In the genomic region with DNA sequence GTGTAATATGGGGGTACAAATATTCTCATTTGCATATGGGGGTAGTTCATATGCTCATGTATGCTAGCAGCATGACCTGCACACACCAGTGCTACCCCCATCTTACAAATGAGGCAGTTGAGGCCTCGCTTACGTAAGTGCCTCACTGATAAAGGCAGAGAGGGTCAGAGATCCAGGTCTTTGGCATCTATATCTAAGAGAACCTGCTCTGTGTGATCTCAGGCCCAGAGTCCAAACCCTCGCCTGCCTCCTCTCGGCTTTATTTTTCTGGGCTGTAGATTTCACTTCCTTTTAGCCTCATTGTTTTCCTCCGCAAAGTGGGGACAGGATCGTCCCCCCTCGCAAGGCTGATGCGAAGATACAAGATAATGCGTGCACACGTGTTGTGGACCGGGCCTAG, we compare ENCODE assay signal across 2 cellular contexts.
TF ChIP-seq lines count a peak whose summit lies in the region.

No MANE protein-coding gene starts in this region.

TF ChIP-seq in HCT116, 20 proteins besides CTCF, POLR2A, EP300 and RAD21:
- no peak for TF ChIP-seq POLR2AphosphoS5 (IDR thresholded peaks at IDR 0.05; ENCODE audit: low read depth, low read length)
- no peak for TF ChIP-seq TCF7L2 (IDR thresholded peaks at IDR 0.05; ENCODE audit: borderline replicate concordance, extremely low read depth, insufficient read depth, insufficient read length)
- TF ChIP-seq CBX3 (IDR thresholded peaks at IDR 0.05; ENCODE audit: low read depth), result no peak
- TF ChIP-seq, protein P1, sequence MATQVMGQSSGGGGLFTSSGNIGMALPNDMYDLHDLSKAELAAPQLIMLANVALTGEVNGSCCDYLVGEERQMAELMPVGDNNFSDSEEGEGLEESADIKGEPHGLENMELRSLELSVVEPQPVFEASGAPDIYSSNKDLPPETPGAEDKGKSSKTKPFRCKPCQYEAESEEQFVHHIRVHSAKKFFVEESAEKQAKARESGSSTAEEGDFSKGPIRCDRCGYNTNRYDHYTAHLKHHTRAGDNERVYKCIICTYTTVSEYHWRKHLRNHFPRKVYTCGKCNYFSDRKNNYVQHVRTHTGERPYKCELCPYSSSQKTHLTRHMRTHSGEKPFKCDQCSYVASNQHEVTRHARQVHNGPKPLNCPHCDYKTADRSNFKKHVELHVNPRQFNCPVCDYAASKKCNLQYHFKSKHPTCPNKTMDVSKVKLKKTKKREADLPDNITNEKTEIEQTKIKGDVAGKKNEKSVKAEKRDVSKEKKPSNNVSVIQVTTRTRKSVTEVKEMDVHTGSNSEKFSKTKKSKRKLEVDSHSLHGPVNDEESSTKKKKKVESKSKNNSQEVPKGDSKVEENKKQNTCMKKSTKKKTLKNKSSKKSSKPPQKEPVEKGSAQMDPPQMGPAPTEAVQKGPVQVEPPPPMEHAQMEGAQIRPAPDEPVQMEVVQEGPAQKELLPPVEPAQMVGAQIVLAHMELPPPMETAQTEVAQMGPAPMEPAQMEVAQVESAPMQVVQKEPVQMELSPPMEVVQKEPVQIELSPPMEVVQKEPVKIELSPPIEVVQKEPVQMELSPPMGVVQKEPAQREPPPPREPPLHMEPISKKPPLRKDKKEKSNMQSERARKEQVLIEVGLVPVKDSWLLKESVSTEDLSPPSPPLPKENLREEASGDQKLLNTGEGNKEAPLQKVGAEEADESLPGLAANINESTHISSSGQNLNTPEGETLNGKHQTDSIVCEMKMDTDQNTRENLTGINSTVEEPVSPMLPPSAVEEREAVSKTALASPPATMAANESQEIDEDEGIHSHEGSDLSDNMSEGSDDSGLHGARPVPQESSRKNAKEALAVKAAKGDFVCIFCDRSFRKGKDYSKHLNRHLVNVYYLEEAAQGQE (IDR thresholded peaks at IDR 0.05; ENCODE audit: low read depth), result no peak
- no peak for TF ChIP-seq YY1 (IDR thresholded peaks at IDR 0.05; ENCODE audit: extremely low read depth, insufficient replicate concordance, low read depth, low read length)
- TF ChIP-seq JUND (IDR thresholded peaks at IDR 0.05), result no peak
- TF ChIP-seq, protein P2, sequence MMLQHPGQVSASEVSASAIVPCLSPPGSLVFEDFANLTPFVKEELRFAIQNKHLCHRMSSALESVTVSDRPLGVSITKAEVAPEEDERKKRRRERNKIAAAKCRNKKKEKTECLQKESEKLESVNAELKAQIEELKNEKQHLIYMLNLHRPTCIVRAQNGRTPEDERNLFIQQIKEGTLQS (IDR thresholded peaks at IDR 0.05), result no peak
- TF ChIP-seq, protein P3, sequence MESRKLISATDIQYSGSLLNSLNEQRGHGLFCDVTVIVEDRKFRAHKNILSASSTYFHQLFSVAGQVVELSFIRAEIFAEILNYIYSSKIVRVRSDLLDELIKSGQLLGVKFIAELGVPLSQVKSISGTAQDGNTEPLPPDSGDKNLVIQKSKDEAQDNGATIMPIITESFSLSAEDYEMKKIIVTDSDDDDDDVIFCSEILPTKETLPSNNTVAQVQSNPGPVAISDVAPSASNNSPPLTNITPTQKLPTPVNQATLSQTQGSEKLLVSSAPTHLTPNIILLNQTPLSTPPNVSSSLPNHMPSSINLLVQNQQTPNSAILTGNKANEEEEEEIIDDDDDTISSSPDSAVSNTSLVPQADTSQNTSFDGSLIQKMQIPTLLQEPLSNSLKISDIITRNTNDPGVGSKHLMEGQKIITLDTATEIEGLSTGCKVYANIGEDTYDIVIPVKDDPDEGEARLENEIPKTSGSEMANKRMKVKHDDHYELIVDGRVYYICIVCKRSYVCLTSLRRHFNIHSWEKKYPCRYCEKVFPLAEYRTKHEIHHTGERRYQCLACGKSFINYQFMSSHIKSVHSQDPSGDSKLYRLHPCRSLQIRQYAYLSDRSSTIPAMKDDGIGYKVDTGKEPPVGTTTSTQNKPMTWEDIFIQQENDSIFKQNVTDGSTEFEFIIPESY (IDR thresholded peaks at IDR 0.05; ENCODE audit: extremely low read depth, insufficient replicate concordance, low read length), result no peak
- TF ChIP-seq ZFX (IDR thresholded peaks at IDR 0.05), result no peak
- TF ChIP-seq, protein P4, sequence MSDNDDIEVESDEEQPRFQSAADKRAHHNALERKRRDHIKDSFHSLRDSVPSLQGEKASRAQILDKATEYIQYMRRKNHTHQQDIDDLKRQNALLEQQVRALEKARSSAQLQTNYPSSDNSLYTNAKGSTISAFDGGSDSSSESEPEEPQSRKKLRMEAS (IDR thresholded peaks at IDR 0.05), result no peak
- no peak for TF ChIP-seq EGR1 (IDR thresholded peaks at IDR 0.05; ENCODE audit: low read depth)
- no peak for TF ChIP-seq ZNF274 (IDR thresholded peaks at IDR 0.05; ENCODE audit: low read depth, low read length)
- TF ChIP-seq SIN3A (IDR thresholded peaks at IDR 0.05; ENCODE audit: low read depth), result no peak

TF ChIP-seq in HepG2, 621 proteins besides CTCF, POLR2A, EP300 and RAD21 (continues in another document):
- TF ChIP-seq ZNF484 (CRISPR knock-in tag; IDR thresholded peaks at IDR 0.05; ENCODE audit: borderline replicate concordance, low read depth) (no peak), SYNCRIP (IDR thresholded peaks at IDR 0.05; ENCODE audit: insufficient read depth, low read depth, low read length) (no peak), MIER3 (CRISPR knock-in tag; IDR thresholded peaks at IDR 0.05; ENCODE audit: borderline replicate concordance) (no peak), GPN1 (CRISPR knock-in tag; IDR thresholded peaks at IDR 0.05; ENCODE audit: borderline replicate concordance) (no peak), PPARG (CRISPR knock-in tag; conservative IDR thresholded peaks at IDR 0.05) (no peak), ZNF629 (CRISPR knock-in tag; conservative IDR thresholded peaks at IDR 0.05) (peak; percentile 42), SNAI1 (CRISPR knock-in tag; IDR thresholded peaks at IDR 0.05; ENCODE audit: borderline replicate concordance) (no peak), ZNF782 (CRISPR knock-in tag; IDR thresholded peaks at IDR 0.05; ENCODE audit: borderline replicate concordance) (no peak), ZNF124 (CRISPR knock-in tag; IDR thresholded peaks at IDR 0.05) (no peak), NR2C2 (CRISPR knock-in tag; IDR thresholded peaks at IDR 0.05; ENCODE audit: borderline replicate concordance) (no peak), ZNF432 (CRISPR knock-in tag; IDR thresholded peaks at IDR 0.05; ENCODE audit: borderline replicate concordance) (no peak), GATAD1 (CRISPR knock-in tag; IDR thresholded peaks at IDR 0.05) (no peak), ZNF773 (CRISPR knock-in tag; IDR thresholded peaks at IDR 0.05; ENCODE audit: borderline replicate concordance) (no peak), ZNF562 (CRISPR knock-in tag; IDR thresholded peaks at IDR 0.05; ENCODE audit: borderline replicate concordance) (no peak), BHLHE40 (IDR thresholded peaks at IDR 0.05; ENCODE audit: low read length) (no peak), SNRNP70 (IDR thresholded peaks at IDR 0.05; ENCODE audit: low read depth, low read length) (no peak), ZMYM3 (CRISPR knock-in tag; IDR thresholded peaks at IDR 0.05) (peak; percentile 70), YY1 (IDR thresholded peaks at IDR 0.05; ENCODE audit: insufficient read depth, insufficient replicate concordance, low read depth, low read length) (no peak), HNF4A (CRISPR knock-in tag; IDR thresholded peaks at IDR 0.05) (0 out of 2 replicates have a peak, but pooled peaks have one; percentile 8), NONO (IDR thresholded peaks at IDR 0.05) (no peak), NONO (CRISPR knock-in tag; conservative IDR thresholded peaks at IDR 0.05) (no peak)
- TF ChIP-seq, protein P5, sequence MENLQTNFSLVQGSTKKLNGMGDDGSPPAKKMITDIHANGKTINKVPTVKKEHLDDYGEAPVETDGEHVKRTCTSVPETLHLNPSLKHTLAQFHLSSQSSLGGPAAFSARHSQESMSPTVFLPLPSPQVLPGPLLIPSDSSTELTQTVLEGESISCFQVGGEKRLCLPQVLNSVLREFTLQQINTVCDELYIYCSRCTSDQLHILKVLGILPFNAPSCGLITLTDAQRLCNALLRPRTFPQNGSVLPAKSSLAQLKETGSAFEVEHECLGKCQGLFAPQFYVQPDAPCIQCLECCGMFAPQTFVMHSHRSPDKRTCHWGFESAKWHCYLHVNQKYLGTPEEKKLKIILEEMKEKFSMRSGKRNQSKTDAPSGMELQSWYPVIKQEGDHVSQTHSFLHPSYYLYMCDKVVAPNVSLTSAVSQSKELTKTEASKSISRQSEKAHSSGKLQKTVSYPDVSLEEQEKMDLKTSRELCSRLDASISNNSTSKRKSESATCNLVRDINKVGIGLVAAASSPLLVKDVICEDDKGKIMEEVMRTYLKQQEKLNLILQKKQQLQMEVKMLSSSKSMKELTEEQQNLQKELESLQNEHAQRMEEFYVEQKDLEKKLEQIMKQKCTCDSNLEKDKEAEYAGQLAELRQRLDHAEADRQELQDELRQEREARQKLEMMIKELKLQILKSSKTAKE (CRISPR knock-in tag; IDR thresholded peaks at IDR 0.05; ENCODE audit: borderline replicate concordance), result no peak
- TF ChIP-seq, protein P6, sequence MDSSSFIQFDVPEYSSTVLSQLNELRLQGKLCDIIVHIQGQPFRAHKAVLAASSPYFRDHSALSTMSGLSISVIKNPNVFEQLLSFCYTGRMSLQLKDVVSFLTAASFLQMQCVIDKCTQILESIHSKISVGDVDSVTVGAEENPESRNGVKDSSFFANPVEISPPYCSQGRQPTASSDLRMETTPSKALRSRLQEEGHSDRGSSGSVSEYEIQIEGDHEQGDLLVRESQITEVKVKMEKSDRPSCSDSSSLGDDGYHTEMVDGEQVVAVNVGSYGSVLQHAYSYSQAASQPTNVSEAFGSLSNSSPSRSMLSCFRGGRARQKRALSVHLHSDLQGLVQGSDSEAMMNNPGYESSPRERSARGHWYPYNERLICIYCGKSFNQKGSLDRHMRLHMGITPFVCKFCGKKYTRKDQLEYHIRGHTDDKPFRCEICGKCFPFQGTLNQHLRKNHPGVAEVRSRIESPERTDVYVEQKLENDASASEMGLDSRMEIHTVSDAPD (CRISPR knock-in tag; IDR thresholded peaks at IDR 0.05), result no peak
- TF ChIP-seq, protein P7, sequence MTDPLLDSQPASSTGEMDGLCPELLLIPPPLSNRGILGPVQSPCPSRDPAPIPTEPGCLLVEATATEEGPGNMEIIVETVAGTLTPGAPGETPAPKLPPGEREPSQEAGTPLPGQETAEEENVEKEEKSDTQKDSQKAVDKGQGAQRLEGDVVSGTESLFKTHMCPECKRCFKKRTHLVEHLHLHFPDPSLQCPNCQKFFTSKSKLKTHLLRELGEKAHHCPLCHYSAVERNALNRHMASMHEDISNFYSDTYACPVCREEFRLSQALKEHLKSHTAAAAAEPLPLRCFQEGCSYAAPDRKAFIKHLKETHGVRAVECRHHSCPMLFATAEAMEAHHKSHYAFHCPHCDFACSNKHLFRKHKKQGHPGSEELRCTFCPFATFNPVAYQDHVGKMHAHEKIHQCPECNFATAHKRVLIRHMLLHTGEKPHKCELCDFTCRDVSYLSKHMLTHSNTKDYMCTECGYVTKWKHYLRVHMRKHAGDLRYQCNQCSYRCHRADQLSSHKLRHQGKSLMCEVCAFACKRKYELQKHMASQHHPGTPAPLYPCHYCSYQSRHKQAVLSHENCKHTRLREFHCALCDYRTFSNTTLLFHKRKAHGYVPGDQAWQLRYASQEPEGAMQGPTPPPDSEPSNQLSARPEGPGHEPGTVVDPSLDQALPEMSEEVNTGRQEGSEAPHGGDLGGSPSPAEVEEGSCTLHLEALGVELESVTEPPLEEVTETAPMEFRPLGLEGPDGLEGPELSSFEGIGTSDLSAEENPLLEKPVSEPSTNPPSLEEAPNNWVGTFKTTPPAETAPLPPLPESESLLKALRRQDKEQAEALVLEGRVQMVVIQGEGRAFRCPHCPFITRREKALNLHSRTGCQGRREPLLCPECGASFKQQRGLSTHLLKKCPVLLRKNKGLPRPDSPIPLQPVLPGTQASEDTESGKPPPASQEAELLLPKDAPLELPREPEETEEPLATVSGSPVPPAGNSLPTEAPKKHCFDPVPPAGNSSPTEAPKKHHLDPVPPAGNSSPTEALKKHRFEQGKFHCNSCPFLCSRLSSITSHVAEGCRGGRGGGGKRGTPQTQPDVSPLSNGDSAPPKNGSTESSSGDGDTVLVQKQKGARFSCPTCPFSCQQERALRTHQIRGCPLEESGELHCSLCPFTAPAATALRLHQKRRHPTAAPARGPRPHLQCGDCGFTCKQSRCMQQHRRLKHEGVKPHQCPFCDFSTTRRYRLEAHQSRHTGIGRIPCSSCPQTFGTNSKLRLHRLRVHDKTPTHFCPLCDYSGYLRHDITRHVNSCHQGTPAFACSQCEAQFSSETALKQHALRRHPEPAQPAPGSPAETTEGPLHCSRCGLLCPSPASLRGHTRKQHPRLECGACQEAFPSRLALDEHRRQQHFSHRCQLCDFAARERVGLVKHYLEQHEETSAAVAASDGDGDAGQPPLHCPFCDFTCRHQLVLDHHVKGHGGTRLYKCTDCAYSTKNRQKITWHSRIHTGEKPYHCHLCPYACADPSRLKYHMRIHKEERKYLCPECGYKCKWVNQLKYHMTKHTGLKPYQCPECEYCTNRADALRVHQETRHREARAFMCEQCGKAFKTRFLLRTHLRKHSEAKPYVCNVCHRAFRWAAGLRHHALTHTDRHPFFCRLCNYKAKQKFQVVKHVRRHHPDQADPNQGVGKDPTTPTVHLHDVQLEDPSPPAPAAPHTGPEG (CRISPR knock-in tag; IDR thresholded peaks at IDR 0.05), result no peak
- TF ChIP-seq, protein P8, sequence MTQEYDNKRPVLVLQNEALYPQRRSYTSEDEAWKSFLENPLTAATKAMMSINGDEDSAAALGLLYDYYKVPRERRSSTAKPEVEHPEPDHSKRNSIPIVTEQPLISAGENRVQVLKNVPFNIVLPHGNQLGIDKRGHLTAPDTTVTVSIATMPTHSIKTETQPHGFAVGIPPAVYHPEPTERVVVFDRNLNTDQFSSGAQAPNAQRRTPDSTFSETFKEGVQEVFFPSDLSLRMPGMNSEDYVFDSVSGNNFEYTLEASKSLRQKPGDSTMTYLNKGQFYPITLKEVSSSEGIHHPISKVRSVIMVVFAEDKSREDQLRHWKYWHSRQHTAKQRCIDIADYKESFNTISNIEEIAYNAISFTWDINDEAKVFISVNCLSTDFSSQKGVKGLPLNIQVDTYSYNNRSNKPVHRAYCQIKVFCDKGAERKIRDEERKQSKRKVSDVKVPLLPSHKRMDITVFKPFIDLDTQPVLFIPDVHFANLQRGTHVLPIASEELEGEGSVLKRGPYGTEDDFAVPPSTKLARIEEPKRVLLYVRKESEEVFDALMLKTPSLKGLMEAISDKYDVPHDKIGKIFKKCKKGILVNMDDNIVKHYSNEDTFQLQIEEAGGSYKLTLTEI (CRISPR knock-in tag; conservative IDR thresholded peaks at IDR 0.05), result no peak
- TF ChIP-seq, protein P9, sequence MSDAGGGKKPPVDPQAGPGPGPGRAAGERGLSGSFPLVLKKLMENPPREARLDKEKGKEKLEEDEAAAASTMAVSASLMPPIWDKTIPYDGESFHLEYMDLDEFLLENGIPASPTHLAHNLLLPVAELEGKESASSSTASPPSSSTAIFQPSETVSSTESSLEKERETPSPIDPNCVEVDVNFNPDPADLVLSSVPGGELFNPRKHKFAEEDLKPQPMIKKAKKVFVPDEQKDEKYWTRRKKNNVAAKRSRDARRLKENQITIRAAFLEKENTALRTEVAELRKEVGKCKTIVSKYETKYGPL (CRISPR knock-in tag; IDR thresholded peaks at IDR 0.05), result no peak
- TF ChIP-seq, protein P10, sequence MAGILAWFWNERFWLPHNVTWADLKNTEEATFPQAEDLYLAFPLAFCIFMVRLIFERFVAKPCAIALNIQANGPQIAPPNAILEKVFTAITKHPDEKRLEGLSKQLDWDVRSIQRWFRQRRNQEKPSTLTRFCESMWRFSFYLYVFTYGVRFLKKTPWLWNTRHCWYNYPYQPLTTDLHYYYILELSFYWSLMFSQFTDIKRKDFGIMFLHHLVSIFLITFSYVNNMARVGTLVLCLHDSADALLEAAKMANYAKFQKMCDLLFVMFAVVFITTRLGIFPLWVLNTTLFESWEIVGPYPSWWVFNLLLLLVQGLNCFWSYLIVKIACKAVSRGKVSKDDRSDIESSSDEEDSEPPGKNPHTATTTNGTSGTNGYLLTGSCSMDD (CRISPR knock-in tag; IDR thresholded peaks at IDR 0.05), result no peak
